Comparison of ENCODE assay signal across 16 cellular contexts in genomic region chrX:149493567-149494562, GRCh38. TPM values are rescaled to one million over a fixed set of nuclear protein-coding genes. Genes with fewer than 3 reads are reported as not detected.
A peak's percentile ranks its signal among the peaks of the same experiment; 100 is the strongest.
DNase-seq lines count a peak whose midpoint lies in the region; ATAC-seq and TF ChIP-seq lines count a peak whose summit lies in the region.
"Had no signal": no experiment of that assay in that cellular context is flagged by ENCODE, and none has a peak within 500 bp of the region (broad histone marks: within the 10 kb centered on the region; RNA-seq: fewer than 3 reads in every experiment).

No MANE protein-coding gene starts in this region.

- no peaks in the 10 kb centered on the region for H3K9me3 ChIP-seq in Panc1 (ENCODE audit: control insufficient read depth, insufficient read depth, low read depth, low read length)
- H3K9me3 ChIP-seq: stomach had no signal

- ATAC-seq in Panc1 (peak; percentile 10; the same call in 1 of the 2 replicates), HG02870 (IDR thresholded peaks at IDR 0.05; ENCODE audit: unreplicated experiment) (no peak)
- ATAC-seq: activated CD4-positive, CD25-positive, alpha-beta regulatory T cell treated with anti-CD3 and anti-CD28 coated beads, Interleukin-2, amount 50 U/mL, for 24 hours had no signal

- H3K27me3 Mint-ChIP-seq in mesothelial cell of epicardium (ENCODE audit: low read depth): no peaks in the 10 kb centered on the region

- H3K4me3 ChIP-seq in H7 (ENCODE audit: insufficient read depth, low read depth, low read length): no peak overlapping the region
- H3K4me3 ChIP-seq in Panc1 (ENCODE audit: low read depth in 2 of 2, low read length in 2 of 2): no peak overlapping the region
- H3K4me3 ChIP-seq: stomach had no signal

- peaks cover 4% of the 10 kb centered on the region for H3K4me1 ChIP-seq in Panc1 (ENCODE audit: control insufficient read depth, insufficient read depth, low read length)

- no peaks in the 10 kb centered on the region for H3K4me1 Mint-ChIP-seq in mesothelial cell of epicardium

- intact Hi-C loops in Panc1 (cut with micrococcal nuclease; ENCODE audit: unreplicated experiment): no loop called here

- no peak overlapping the region for H3K4me3 Mint-ChIP-seq in mesothelial cell of epicardium

- in situ Hi-C loops in Panc1 (cut with HindIII; ENCODE audit: low pct_unique_long_range_greater_than_20kb, low sequenced_read_pairs): no loop called here

- POLR2A ChIA-PET in Panc1 (lab: Charles Lee): no interaction called here

- H3K27ac ChIP-seq in Panc1 (ENCODE audit: low read length): no peak overlapping the region
- H3K27ac ChIP-seq: stomach had no signal

- BruUV-seq in Panc1 (replicated peaks; lab: Mats Ljungman, UMichigan): no TSS peak

- H3K36me3 ChIP-seq in H7 (replicated peaks; ENCODE audit: control insufficient read depth, insufficient read depth, low read length) (peaks cover 34% of the 10 kb centered on the region), Panc1 (ENCODE audit: control insufficient read depth, insufficient read depth, low read length) (peaks cover 9% of the 10 kb centered on the region)

- no peaks in the 10 kb centered on the region for H3K27me3 ChIP-seq in H7 (ENCODE audit: control insufficient read depth, insufficient read depth, low read length)
- H3K27me3 ChIP-seq in Panc1 (ENCODE audit: control insufficient read depth, insufficient read depth, low read length): no peaks in the 10 kb centered on the region
- H3K27me3 ChIP-seq: stomach had no signal

- peak; percentile 30 for TF ChIP-seq CTCF in Panc1 (IDR thresholded peaks at IDR 0.05)
- no peak for TF ChIP-seq CTCF in mesothelial cell of epicardium (IDR thresholded peaks at IDR 0.05; ENCODE audit: unreplicated experiment)

- peaks cover 3% of the 10 kb centered on the region for H3K9me3 Mint-ChIP-seq in mesothelial cell of epicardium

- H3K36me3 Mint-ChIP-seq in mesothelial cell of epicardium: peaks cover 32% of the 10 kb centered on the region

- no peak overlapping the region for H3K27ac Mint-ChIP-seq in mesothelial cell of epicardium

- CTCF ChIA-PET in Panc1 (lab: Charles Lee): no interaction called here

- DNase-seq in H7: peak; percentile 38
- DNase-seq in Panc1 (ENCODE audit: low read depth, low spot score): no peak
- DNase-seq in glomerular visceral epithelial cell (ENCODE audit: extremely low spot score): peak; percentile 33
- DNase-seq in renal cortical epithelial cell (ENCODE audit: low read depth): peak; percentile 39
- no peak for DNase-seq in GM19238 (ENCODE audit: insufficient read length, low spot score)
- DNase-seq in mesothelial cell of epicardium (ENCODE audit: low spot score in 2 of 2, unreplicated experiment in 2 of 2): no peak
- DNase-seq: Calu3; central memory CD4-positive, alpha-beta T cell; MM.1S; NCI-H345; nucleus accumbens; SHP77; stimulated activated CD4-positive, alpha-beta T cell treated with anti-CD3 and anti-CD28 coated beads, Interleukin-4, amount 100 ng/mL, for 1 hour; stomach had no signal

RNA-seq across cellular contexts. Expression of gene IDS, which starts 11.2 kb away (rescaled TPM):
- 29.0 and 33.7 TPM in 2 replicates for total RNA-seq in H7 (2014; rRNA removed; shearing (Covaris generic))
- total RNA-seq in Panc1 (2021; ENCODE audit: unreplicated experiment): 78.7 TPM
- polyA plus RNA-seq in Panc1 (2012; ENCODE audit: insufficient read length): 78.4 TPM
- 25.4 and 56.8 TPM in 2 replicates for total RNA-seq in renal cortical epithelial cell
- total RNA-seq in mesothelial cell of epicardium: 42.9 to 44.0 TPM (median 43.3 TPM) in 3 replicates

RNA-seq across cellular contexts. Expression of gene EOLA1, which starts 46.9 kb away (rescaled TPM):
- total RNA-seq in H7 (2014; rRNA removed; shearing (Covaris generic)): 8.2 and 12.1 TPM in 2 replicates
- total RNA-seq in Panc1 (2021; ENCODE audit: unreplicated experiment) (26.8 TPM), renal cortical epithelial cell (15.6 and 15.8 TPM in 2 replicates), mesothelial cell of epicardium (13.8 to 15.9 TPM (median 13.9 TPM) in 3 replicates)
- 28.5 TPM for polyA plus RNA-seq in Panc1 (2012; ENCODE audit: insufficient read length)

RNA-seq across cellular contexts. Expression of gene HSFX3, which starts 55.9 kb away (rescaled TPM):
- total RNA-seq in H7 (2014; rRNA removed; shearing (Covaris generic)): not detected in 2 replicates
- not detected for total RNA-seq in Panc1 (2021; ENCODE audit: unreplicated experiment)
- polyA plus RNA-seq in Panc1 (2012; ENCODE audit: insufficient read length): not detected
- not detected in 2 replicates for total RNA-seq in renal cortical epithelial cell
- total RNA-seq in mesothelial cell of epicardium: not detected in 3 replicates
- total RNA-seq: Calu3 had no signal
- polyA plus RNA-seq: stomach had no signal

Comparison
In these comparisons a context has a peak if more than half of its experiments do, and no peak if none do; other contexts are left out.
1. DNase-seq: peak in H7 (single experiment), glomerular visceral epithelial cell (single experiment) and renal cortical epithelial cell (single experiment); none in Panc1 (single experiment), GM19238 (single experiment) and mesothelial cell of epicardium (0 of 2).